Comparison of ENCODE assay signal across 1 cellular context in genomic region chr6:97591955-97592354, GRCh38.
TF ChIP-seq lines count a peak whose summit lies in the region.

No MANE protein-coding gene starts in this region.

TF ChIP-seq in WTC11, 78 proteins besides CTCF, POLR2A, EP300 and RAD21 (continued from another document):
- no peak for TF ChIP-seq HMGXB4 (CRISPR knock-in tag; IDR thresholded peaks at IDR 0.05)
